8 cellular contexts compared by ENCODE assay signal in genomic region chr5:178113841-178114324, GRCh38. TPM values are rescaled to one million over a fixed set of nuclear protein-coding genes. Genes with fewer than 3 reads are reported as not detected.
DNase-seq lines count a peak whose midpoint lies in the region; ATAC-seq and TF ChIP-seq lines count a peak whose summit lies in the region.

No MANE protein-coding gene starts in this region.

- POLR2A ChIA-PET in PC-9 (lab: Charles Lee; ENCODE audit: unreplicated experiment) = no interaction called here

- no peaks in the 10 kb centered on the region for H3K9me3 ChIP-seq in PC-9 (ENCODE audit: insufficient read depth, low read depth)
- H3K9me3 ChIP-seq in endocrine pancreas (ENCODE audit: control insufficient read depth, low read length) = no peaks in the 10 kb centered on the region
- no peaks in the 10 kb centered on the region for H3K9me3 ChIP-seq in neuron (ENCODE audit: low read length)

- H2AFZ ChIP-seq in PC-9 = peak overlapping the region; percentile 52; the same call in 1 of the 2 replicates
- H2AFZ ChIP-seq in neuron (ENCODE audit: low read depth, low read length) = peak overlapping the region; percentile 64

- H3K9ac ChIP-seq in endocrine pancreas (ENCODE audit: control insufficient read depth, insufficient read depth, low read length) = peak overlapping the region; percentile 12

- CTCF ChIA-PET in PC-9 (lab: Charles Lee) = interaction anchor here (0.6 kb wide), 1 partner anchor 25 kb away, joined by 5 read pairs; no protein-coding TSS in a partner anchor

- H3K4me1 ChIP-seq in PC-9 (replicated peaks; ENCODE audit: insufficient read depth) (peaks cover 36% of the 10 kb centered on the region), endocrine pancreas (ENCODE audit: control insufficient read depth, insufficient read depth, low read length) (no peaks in the 10 kb centered on the region), neuron (ENCODE audit: insufficient read depth, low read length) (peaks cover 30% of the 10 kb centered on the region)

- H4K20me1 ChIP-seq in PC-9 (ENCODE audit: insufficient read depth) = no peaks in the 10 kb centered on the region

- no peaks in the 10 kb centered on the region; the same call in 1 of the 2 replicates for H3K79me2 ChIP-seq in PC-9 (ENCODE audit: low read depth)

- peaks cover 26% of the 10 kb centered on the region for H3F3A ChIP-seq in PC-9 (ENCODE audit: insufficient read depth, low read depth)

- no peak for TF ChIP-seq CTCF in PC-9 (conservative IDR thresholded peaks at IDR 0.05)

- intact Hi-C loops in PC-9 (cut with micrococcal nuclease; ENCODE audit: unreplicated experiment) = no loop called here

- BruUV-seq in PC-9 (replicated peaks; lab: Mats Ljungman, UMichigan) = no TSS peak

- no peaks in the 10 kb centered on the region for H3K9me2 ChIP-seq in PC-9 (ENCODE audit: insufficient read depth)

- ATAC-seq in GM19463 (IDR thresholded peaks at IDR 0.05; ENCODE audit: unreplicated experiment) (peak; percentile 18), GM21723 (IDR thresholded peaks at IDR 0.05; ENCODE audit: unreplicated experiment) (no peak), GM18517 (IDR thresholded peaks at IDR 0.05; ENCODE audit: unreplicated experiment) (no peak), HG02981 (IDR thresholded peaks at IDR 0.05; ENCODE audit: unreplicated experiment) (no peak)

- H3K36me3 ChIP-seq in PC-9 (ENCODE audit: low read depth) (no peaks in the 10 kb centered on the region), endocrine pancreas (ENCODE audit: control insufficient read depth, insufficient read depth, low read length) (no peaks in the 10 kb centered on the region), neuron (ENCODE audit: insufficient read depth, low read length) (no peaks in the 10 kb centered on the region)

- H3K27ac ChIP-seq in PC-9 = no peak overlapping the region

- H3K4me3 ChIP-seq in PC-9 (peak overlapping the region; percentile 65), endocrine pancreas (ENCODE audit: control insufficient read depth, insufficient read depth, low read length) (no peak overlapping the region), neuron (ENCODE audit: low read length) (peak overlapping the region; percentile 73)

- H3K27me3 ChIP-seq in PC-9 (ENCODE audit: insufficient read depth, low read depth) (no peaks in the 10 kb centered on the region), endocrine pancreas (ENCODE audit: control insufficient read depth, insufficient read depth, low read length) (peaks cover 6% of the 10 kb centered on the region), neuron (ENCODE audit: insufficient read depth, low read length) (no peaks in the 10 kb centered on the region)

- no peak for DNase-seq in PC-9
- DNase-seq in NCI-H2081 (lab: John Stamatoyannopoulos, UW) = no peak

- H3K4me2 ChIP-seq in PC-9 = peak overlapping the region; percentile 75

RNA-seq across cellular contexts. Expression of gene N4BP3, which starts 0.6 kb away (rescaled TPM):
- 0.81 and 1.1 TPM in 2 replicates for total RNA-seq in PC-9 (2021)

RNA-seq across cellular contexts. Expression of gene RMND5B, which starts 16.9 kb away (rescaled TPM):
- 30.3 and 35.1 TPM in 2 replicates for total RNA-seq in PC-9 (2021)

RNA-seq across cellular contexts. Expression of gene NHP2, which starts 39.8 kb away (rescaled TPM):
- total RNA-seq in PC-9 (2021) = 221 and 229 TPM in 2 replicates
